In the genomic region with DNA sequence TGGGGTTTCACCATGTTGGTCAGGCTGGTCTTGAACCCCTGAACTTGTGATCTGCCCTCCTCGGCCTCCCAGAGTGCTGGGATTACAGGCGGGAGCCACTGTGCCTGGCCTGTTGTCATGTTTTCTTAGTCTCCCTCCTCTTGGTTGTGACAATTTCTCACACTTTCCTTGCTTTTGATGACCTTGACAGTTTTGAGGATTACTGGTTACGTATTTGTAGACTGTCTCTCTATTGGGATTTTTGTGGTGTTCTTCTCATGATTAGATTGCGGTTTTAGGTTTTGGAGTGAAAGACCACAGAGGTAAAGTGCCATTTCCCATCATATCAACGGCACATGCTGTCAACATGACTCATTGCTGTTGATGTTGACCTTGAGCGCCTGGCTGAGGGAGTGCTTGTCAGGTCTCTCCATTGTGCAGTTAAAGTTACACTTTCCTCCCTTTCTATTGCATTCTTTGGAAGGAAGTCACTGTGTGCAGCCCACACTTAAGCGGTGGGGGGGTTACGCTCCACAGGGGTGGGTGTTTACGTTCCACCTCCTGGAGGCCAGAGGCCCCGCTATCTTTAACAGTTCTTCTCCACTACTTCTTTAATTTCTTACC, we compare ENCODE assay signal across 8 cellular contexts. TPM values are rescaled to one million over a fixed set of nuclear protein-coding genes. Genes with fewer than 3 reads are reported as not detected.
DNase-seq lines count a peak whose midpoint lies in the region; ATAC-seq and TF ChIP-seq lines count a peak whose summit lies in the region.

No MANE protein-coding gene starts in this region.

- H3K9me3 ChIP-seq in colonic mucosa: no peaks in the 10 kb centered on the region

- H3K9ac ChIP-seq in colonic mucosa (ENCODE audit: low read depth in 2 of 2, low read length in 2 of 2): no peak overlapping the region

- DNase-seq in AG08396 (ENCODE audit: low spot score) (peak; percentile 62), fibroblast of the conjunctiva (ENCODE audit: low read depth) (peak; percentile 76), colonic mucosa (no peak)
- peak; percentile 17 for DNase-seq in activated CD4-positive, alpha-beta T cell treated with anti-CD3 and anti-CD28 coated beads, Interleukin-2, amount 50 U/mL, for 1 hour
- DNase-seq in stimulated activated effector memory CD8-positive, alpha-beta T cell treated with anti-CD3 and anti-CD28 coated beads, Interleukin-12 subunit alpha, Interleukin-12 subunit beta, amount 100 ng/mL, for 72 hours (ENCODE audit: low spot score in 2 of 2): no peak

- peak overlapping the region; percentile 0 for H3K27ac Mint-ChIP-seq in stimulated activated effector memory CD8-positive, alpha-beta T cell treated with anti-CD3 and anti-CD28 coated beads, Interleukin-12 subunit alpha, Interleukin-12 subunit beta, amount 100 ng/mL, for 72 hours

- intact Hi-C loops in colonic mucosa (cut with DNase I): no loop called here

- no peaks in the 10 kb centered on the region for H3K4me1 ChIP-seq in colonic mucosa

- H3K4me3 Mint-ChIP-seq in stimulated activated effector memory CD8-positive, alpha-beta T cell treated with anti-CD3 and anti-CD28 coated beads, Interleukin-12 subunit alpha, Interleukin-12 subunit beta, amount 100 ng/mL, for 72 hours: no peak overlapping the region

- no peaks in the 10 kb centered on the region for H3K36me3 ChIP-seq in colonic mucosa

- H3K4me1 Mint-ChIP-seq in stimulated activated effector memory CD8-positive, alpha-beta T cell treated with anti-CD3 and anti-CD28 coated beads, Interleukin-12 subunit alpha, Interleukin-12 subunit beta, amount 100 ng/mL, for 72 hours: peaks cover 29% of the 10 kb centered on the region

- ATAC-seq in HG03460 (IDR thresholded peaks at IDR 0.05; ENCODE audit: unreplicated experiment) (peak; percentile 51), GM21786 (IDR thresholded peaks at IDR 0.05; ENCODE audit: unreplicated experiment) (no peak), HG02763 (IDR thresholded peaks at IDR 0.05; ENCODE audit: unreplicated experiment) (no peak)
- peak; percentile 92 for ATAC-seq in stimulated activated effector memory CD8-positive, alpha-beta T cell treated with anti-CD3 and anti-CD28 coated beads, Interleukin-12 subunit alpha, Interleukin-12 subunit beta, amount 100 ng/mL, for 72 hours

- H3K27me3 ChIP-seq in colonic mucosa: no peaks in the 10 kb centered on the region

- H3K9me3 Mint-ChIP-seq in stimulated activated effector memory CD8-positive, alpha-beta T cell treated with anti-CD3 and anti-CD28 coated beads, Interleukin-12 subunit alpha, Interleukin-12 subunit beta, amount 100 ng/mL, for 72 hours: no peaks in the 10 kb centered on the region

- no peak overlapping the region for H3K4me3 ChIP-seq in colonic mucosa

- H3K36me3 Mint-ChIP-seq in stimulated activated effector memory CD8-positive, alpha-beta T cell treated with anti-CD3 and anti-CD28 coated beads, Interleukin-12 subunit alpha, Interleukin-12 subunit beta, amount 100 ng/mL, for 72 hours: peaks cover 14% of the 10 kb centered on the region

- no peak overlapping the region for H3K27ac ChIP-seq in colonic mucosa

- no peak for TF ChIP-seq CTCF in colonic mucosa (IDR thresholded peaks at IDR 0.05)

RNA-seq across cellular contexts. Expression of a gene that starts 10.8 kb away (rescaled TPM):
- 10 to 100 TPM; 40.2 to 46.1 TPM for total RNA-seq in colonic mucosa

RNA-seq across cellular contexts. Expression of a gene that starts 25.2 kb away (rescaled TPM):
- total RNA-seq in colonic mucosa: not detected

RNA-seq across cellular contexts. Expression of a gene that starts 45.6 kb away (rescaled TPM):
- total RNA-seq in colonic mucosa: not detected

RNA-seq across cellular contexts. Expression of a gene that starts 52.1 kb away (rescaled TPM):
- total RNA-seq in colonic mucosa: 1 to 10 TPM; 3.5 to 8.0 TPM

Comparison
In these comparisons a context has a peak if more than half of its experiments do, and no peak if none do; other contexts are left out.
1. DNase-seq: peak in AG08396 (single experiment), activated CD4-positive, alpha-beta T cell treated with anti-CD3 and anti-CD28 coated beads, Interleukin-2, amount 50 U/mL, for 1 hour (single experiment) and fibroblast of the conjunctiva (single experiment); none in stimulated activated effector memory CD8-positive, alpha-beta T cell treated with anti-CD3 and anti-CD28 coated beads, Interleukin-12 subunit alpha, Interleukin-12 subunit beta, amount 100 ng/mL, for 72 hours (0 of 2) and colonic mucosa (single experiment).
2. ATAC-seq: peak in HG03460 (single experiment) and stimulated activated effector memory CD8-positive, alpha-beta T cell treated with anti-CD3 and anti-CD28 coated beads, Interleukin-12 subunit alpha, Interleukin-12 subunit beta, amount 100 ng/mL, for 72 hours (single experiment); none in GM21786 (single experiment) and HG02763 (single experiment).